ENCODE assay signal across 8 cellular contexts in genomic region chr20:19758888-19759331, GRCh38. TPM values are rescaled to one million over a fixed set of nuclear protein-coding genes. Genes with fewer than 3 reads are reported as not detected.
DNase-seq lines count a peak whose midpoint lies in the region; ATAC-seq and TF ChIP-seq lines count a peak whose summit lies in the region.

No MANE protein-coding gene starts in this region.

- H3K27ac ChIP-seq in PC-3 (ENCODE audit: low read length) (peak overlapping the region; percentile 87), muscle layer of duodenum (ENCODE audit: low read length) (peak overlapping the region; percentile 94)

- no peaks in the 10 kb centered on the region for H3K9me3 Mint-ChIP-seq in activated T-helper 17 cell treated with anti-CD3 and anti-CD28 coated beads, Interleukin-2, amount 50 U/mL, for 72 hours
- H3K9me3 Mint-ChIP-seq in stimulated activated naive CD8-positive, alpha-beta T cell treated with anti-CD3 and anti-CD28 coated beads, Interleukin-15, amount 100 ng/mL, for 72 hours, result no peaks in the 10 kb centered on the region

- no peaks in the 10 kb centered on the region for H3K36me3 ChIP-seq in PC-3 (ENCODE audit: low read depth, low read length)
- H3K36me3 ChIP-seq in muscle layer of duodenum (ENCODE audit: control insufficient read depth in 1 of 2, insufficient read depth in 2 of 2, low read length in 2 of 2), result peaks cover 0 to 12% of the 10 kb centered on the region in 2 donors

- peak overlapping the region; percentile 89 for H3K4me3 ChIP-seq in PC-3 (ENCODE audit: low read length)
- peak overlapping the region; percentile 75 for H3K4me3 ChIP-seq in fibroblast of mammary gland (ENCODE audit: control insufficient read depth, low read depth, low read length)
- H3K4me3 ChIP-seq in muscle layer of duodenum (ENCODE audit: low read depth in 1 of 2, low read length in 2 of 2), result peak overlapping the region; percentile 79 to 94

- DNase-seq in C1 segment of cervical spinal cord (lab: John Stamatoyannopoulos, UW) (peak in 10 of 14 donors; percentile 45 to 87 (median 66)), PC-3 (peak; percentile 57), fibroblast of mammary gland (ENCODE audit: low read depth) (peak; percentile 52), NCI-H1048 (lab: John Stamatoyannopoulos, UW) (no peak)
- no peak for DNase-seq in stimulated activated naive CD8-positive, alpha-beta T cell treated with anti-CD3 and anti-CD28 coated beads, Interleukin-15, amount 100 ng/mL, for 72 hours

- H3K27me3 ChIP-seq in PC-3 (ENCODE audit: low read length) (no peaks in the 10 kb centered on the region), muscle layer of duodenum (ENCODE audit: low read depth, low read length) (no peaks in the 10 kb centered on the region)

- no TSS peak for BruUV-seq in PC-3 (replicated peaks; lab: Mats Ljungman, UMichigan)

- peak overlapping the region; percentile 86 for H2AFZ ChIP-seq in PC-3 (ENCODE audit: low read length)

- no peaks in the 10 kb centered on the region for H4K20me1 ChIP-seq in PC-3 (ENCODE audit: low read length)

- no peaks in the 10 kb centered on the region for H3K9me2 ChIP-seq in PC-3 (replicated peaks; ENCODE audit: low read length)

- CTCF ChIA-PET in PC-3 (lab: Charles Lee), result interaction anchor here (0.6 to 1.5 kb wide), 2 partner anchors 69 to 645 kb away, joined by 4 to 6 read pairs; no protein-coding TSS in a partner anchor

- H3F3A ChIP-seq in PC-3 (ENCODE audit: low read length, unreplicated experiment), result no peaks in the 10 kb centered on the region

- ATAC-seq in PC-3 (peak; percentile 27), GM18511 (IDR thresholded peaks at IDR 0.05; ENCODE audit: unreplicated experiment) (no peak)
- ATAC-seq in activated T-helper 17 cell treated with anti-CD3 and anti-CD28 coated beads, Interleukin-2, amount 50 U/mL, for 72 hours (replicated peaks), result no peak
- ATAC-seq in stimulated activated naive CD8-positive, alpha-beta T cell treated with anti-CD3 and anti-CD28 coated beads, Interleukin-15, amount 100 ng/mL, for 72 hours, result no peak

- peaks cover 29% of the 10 kb centered on the region for H3K27me3 Mint-ChIP-seq in activated T-helper 17 cell treated with anti-CD3 and anti-CD28 coated beads, Interleukin-2, amount 50 U/mL, for 72 hours
- peaks cover 77% of the 10 kb centered on the region for H3K27me3 Mint-ChIP-seq in stimulated activated naive CD8-positive, alpha-beta T cell treated with anti-CD3 and anti-CD28 coated beads, Interleukin-15, amount 100 ng/mL, for 72 hours

- no peak overlapping the region for H3K4me3 Mint-ChIP-seq in activated T-helper 17 cell treated with anti-CD3 and anti-CD28 coated beads, Interleukin-2, amount 50 U/mL, for 72 hours
- H3K4me3 Mint-ChIP-seq in stimulated activated naive CD8-positive, alpha-beta T cell treated with anti-CD3 and anti-CD28 coated beads, Interleukin-15, amount 100 ng/mL, for 72 hours, result peak overlapping the region in 1 of 2 donors; percentile 45

- TF ChIP-seq CTCF in PC-3 (conservative IDR thresholded peaks at IDR 0.05; ENCODE audit: low read depth, low read length), result peak; percentile 12; the same call in 1 of the 2 replicates
- TF ChIP-seq CTCF in fibroblast of mammary gland (conservative IDR thresholded peaks at IDR 0.05; ENCODE audit: control insufficient read depth, insufficient read depth, low read depth, low read length), result no peak

- H3K4me2 ChIP-seq in PC-3 (ENCODE audit: low read length), result peak overlapping the region; percentile 95

- H3K36me3 Mint-ChIP-seq in activated T-helper 17 cell treated with anti-CD3 and anti-CD28 coated beads, Interleukin-2, amount 50 U/mL, for 72 hours (ENCODE audit: low read depth), result no peaks in the 10 kb centered on the region

- H3K9ac ChIP-seq in PC-3 (ENCODE audit: low read length), result peak overlapping the region; percentile 92

- H3K4me1 Mint-ChIP-seq in activated T-helper 17 cell treated with anti-CD3 and anti-CD28 coated beads, Interleukin-2, amount 50 U/mL, for 72 hours, result no peaks in the 10 kb centered on the region
- peaks cover 6% of the 10 kb centered on the region for H3K4me1 Mint-ChIP-seq in stimulated activated naive CD8-positive, alpha-beta T cell treated with anti-CD3 and anti-CD28 coated beads, Interleukin-15, amount 100 ng/mL, for 72 hours

- H3K4me1 ChIP-seq in PC-3 (ENCODE audit: insufficient read depth, low read length), result peaks cover 32% of the 10 kb centered on the region
- H3K4me1 ChIP-seq in muscle layer of duodenum (ENCODE audit: control insufficient read depth in 1 of 2, insufficient read depth in 2 of 2, low read length in 2 of 2), result peaks cover 10 to 20% of the 10 kb centered on the region in 2 donors

- POLR2A ChIA-PET in PC-3 (lab: Charles Lee; ENCODE audit: unreplicated experiment), result interaction anchor here (0.7 to 1.0 kb wide), 2 partner anchors 17 to 66 kb away, joined by 4 read pairs; no protein-coding TSS in a partner anchor

- H3K9me3 ChIP-seq in PC-3 (ENCODE audit: low read length) (no peaks in the 10 kb centered on the region), muscle layer of duodenum (ENCODE audit: control insufficient read depth in 1 of 2, low read length in 2 of 2) (no peaks in the 10 kb centered on the region)

- peaks cover 19% of the 10 kb centered on the region for H3K79me2 ChIP-seq in PC-3 (ENCODE audit: low read length)

- no peak overlapping the region for H3K27ac Mint-ChIP-seq in activated T-helper 17 cell treated with anti-CD3 and anti-CD28 coated beads, Interleukin-2, amount 50 U/mL, for 72 hours
- H3K27ac Mint-ChIP-seq in stimulated activated naive CD8-positive, alpha-beta T cell treated with anti-CD3 and anti-CD28 coated beads, Interleukin-15, amount 100 ng/mL, for 72 hours, result no peak overlapping the region

- intact Hi-C loops in PC-3 (cut with micrococcal nuclease), result loop anchor here (1.0 to 2.0 kb wide), 5 partner anchors 16 to 67 kb away; no protein-coding TSS in a partner anchor

RNA-seq across cellular contexts. Expression of gene RIN2, which starts 0.9 kb away (rescaled TPM):
- 64.3 and 69.8 TPM in 2 replicates for total RNA-seq in PC-3 (2014; rRNA removed)
- total RNA-seq in activated T-helper 17 cell treated with anti-CD3 and anti-CD28 coated beads, Interleukin-2, amount 50 U/mL, for 72 hours, result not detected

Comparison
In these comparisons a context has a peak if more than half of its experiments do, and no peak if none do; other contexts are left out.
1. DNase-seq: peak in C1 segment of cervical spinal cord (10 of 14), PC-3 (single experiment) and fibroblast of mammary gland (single experiment); none in NCI-H1048 (single experiment) and stimulated activated naive CD8-positive, alpha-beta T cell treated with anti-CD3 and anti-CD28 coated beads, Interleukin-15, amount 100 ng/mL, for 72 hours (0 of 2).
2. RNA of gene RIN2, which starts 0.9 kb away (total RNA-seq): 64.3 to 69.8 TPM in PC-3; not detected in activated T-helper 17 cell treated with anti-CD3 and anti-CD28 coated beads, Interleukin-2, amount 50 U/mL, for 72 hours; every median in the first group is over 10 times any median in the second.
3. Peak in every context shown above with its lines, with median percentiles within 50 percentile points of each other: H3K4me3 ChIP-seq.